ENCODE assay signal across 26 cellular contexts in genomic region chr6:10977231-10977968, GRCh38.
"Had no signal": no experiment of that assay in that cellular context is flagged by ENCODE, and none has a peak within 500 bp of the region (broad histone marks: within the 10 kb centered on the region; RNA-seq: fewer than 3 reads in every experiment).

No MANE protein-coding gene starts in this region.

- H3K4me3 Mint-ChIP-seq: natural killer cell; neural crest cell; stimulated activated naive B cell treated with anti-CD40 and anti-IgM and Interleukin-4, amounts not matched to agents 10 μg/mL and 1 μg/mL and 100 μg/mL, for 72 hours; stimulated activated naive CD8-positive, alpha-beta T cell treated with anti-CD3 and anti-CD28 coated beads, Interleukin-15, amount 100 ng/mL, for 72 hours had no signal

- H3K36me3 Mint-ChIP-seq: natural killer cell; stimulated activated naive B cell treated with anti-CD40 and anti-IgM and Interleukin-4, amounts not matched to agents 10 μg/mL and 1 μg/mL and 100 μg/mL, for 72 hours had no signal

- DNase-seq: cortex of kidney; dorsolateral prefrontal cortex; effector CD8-positive, alpha-beta T cell; heart left ventricle; hippocampal formation; left cardiac atrium; left ventricle myocardium inferior; mucosa of descending colon; natural killer cell; posterior cingulate gyrus; spleen; stimulated activated CD4-positive, alpha-beta T cell treated with anti-CD3 and anti-CD28 coated beads, Interleukin-15, amount 100 ng/mL, for 24 hours; stimulated activated CD4-positive, alpha-beta T cell treated with anti-CD3 and anti-CD28 coated beads, Interleukin-1b, Interleukin-23, amount 100 ng/mL, for 48 hours; stimulated activated CD4-positive, alpha-beta T cell treated with anti-CD3 and anti-CD28 coated beads, Interleukin-4, amount 100 ng/mL, for 24 hours; stimulated activated naive B cell treated with anti-CD40 and anti-IgM and Interleukin-4, amounts not matched to agents 10 μg/mL and 1 μg/mL and 100 μg/mL, for 72 hours; stimulated activated naive CD8-positive, alpha-beta T cell treated with anti-CD3 and anti-CD28 coated beads, Interleukin-15, amount 100 ng/mL, for 72 hours; upper lobe of right lung had no signal

- H3K4me1 ChIP-seq: heart left ventricle, left ventricle myocardium inferior, spleen, testis, tibial nerve, upper lobe of right lung, vagina had no signal

- ATAC-seq: esophagus mucosa; heart left ventricle; left cardiac atrium; natural killer cell; sciatic nerve; stimulated activated naive B cell treated with anti-CD40 and anti-IgM and Interleukin-4, amounts not matched to agents 10 μg/mL and 1 μg/mL and 100 μg/mL, for 72 hours; stimulated activated naive CD8-positive, alpha-beta T cell treated with anti-CD3 and anti-CD28 coated beads, Interleukin-15, amount 100 ng/mL, for 72 hours; upper lobe of right lung had no signal

- H3K9me3 Mint-ChIP-seq: natural killer cell; stimulated activated naive B cell treated with anti-CD40 and anti-IgM and Interleukin-4, amounts not matched to agents 10 μg/mL and 1 μg/mL and 100 μg/mL, for 72 hours; stimulated activated naive CD8-positive, alpha-beta T cell treated with anti-CD3 and anti-CD28 coated beads, Interleukin-15, amount 100 ng/mL, for 72 hours had no signal

- H3K27me3 ChIP-seq: dorsolateral prefrontal cortex, heart left ventricle, spleen, testis, tibial nerve, upper lobe of right lung, vagina had no signal

- H3K27ac ChIP-seq: dorsolateral prefrontal cortex, heart left ventricle, left ventricle myocardium inferior, spleen, testis, tibial nerve, upper lobe of right lung, vagina had no signal

- H3K4me3 ChIP-seq: dorsolateral prefrontal cortex, heart left ventricle, left ventricle myocardium inferior, mucosa of descending colon, spleen, testis, tibial nerve, upper lobe of right lung, vagina had no signal

- H3K27ac Mint-ChIP-seq: natural killer cell; stimulated activated naive B cell treated with anti-CD40 and anti-IgM and Interleukin-4, amounts not matched to agents 10 μg/mL and 1 μg/mL and 100 μg/mL, for 72 hours; stimulated activated naive CD8-positive, alpha-beta T cell treated with anti-CD3 and anti-CD28 coated beads, Interleukin-15, amount 100 ng/mL, for 72 hours had no signal

- H3K9me3 ChIP-seq: heart left ventricle, left ventricle myocardium inferior, mucosa of descending colon, testis, tibial nerve, upper lobe of right lung, vagina had no signal

- H3K36me3 ChIP-seq: heart left ventricle, left ventricle myocardium inferior, spleen, tibial nerve, upper lobe of right lung, vagina had no signal

- H3K4me1 Mint-ChIP-seq: natural killer cell; neural crest cell; stimulated activated naive B cell treated with anti-CD40 and anti-IgM and Interleukin-4, amounts not matched to agents 10 μg/mL and 1 μg/mL and 100 μg/mL, for 72 hours; stimulated activated naive CD8-positive, alpha-beta T cell treated with anti-CD3 and anti-CD28 coated beads, Interleukin-15, amount 100 ng/mL, for 72 hours had no signal

- FAIRE-seq: endometrium, frontal cortex, kidney had no signal
